ENCODE assay signal across 1 cellular context in genomic region chr20:47284373-47284772, GRCh38.
TF ChIP-seq lines count a peak whose summit lies in the region.

No MANE protein-coding gene starts in this region.

TF ChIP-seq in SK-N-SH, 30 proteins besides CTCF, POLR2A, EP300 and RAD21:
- no peak for TF ChIP-seq SMC3 (IDR thresholded peaks at IDR 0.05; ENCODE audit: low read depth, low read length)
- no peak for TF ChIP-seq ELF1 (IDR thresholded peaks at IDR 0.05)
- TF ChIP-seq JUND (IDR thresholded peaks at IDR 0.05), result no peak
- no peak for TF ChIP-seq PBX3 (IDR thresholded peaks at IDR 0.05)
- no peak for TF ChIP-seq MAX (IDR thresholded peaks at IDR 0.05; ENCODE audit: low read depth)
- no peak for TF ChIP-seq POLR2AphosphoS5 (IDR thresholded peaks at IDR 0.05; ENCODE audit: low read depth, low read length)
- no peak for TF ChIP-seq RCOR1 (IDR thresholded peaks at IDR 0.05; ENCODE audit: low read length)
- no peak for TF ChIP-seq USF2 (IDR thresholded peaks at IDR 0.05; ENCODE audit: borderline replicate concordance, low read depth, low read length)
- TF ChIP-seq RFX5 (IDR thresholded peaks at IDR 0.05; ENCODE audit: low read length), result no peak
- TF ChIP-seq FOSL2 (IDR thresholded peaks at IDR 0.05; ENCODE audit: borderline replicate concordance, low read depth), result no peak
- TF ChIP-seq EZH2phosphoT487 (IDR thresholded peaks at IDR 0.05; ENCODE audit: borderline replicate concordance, low read depth), result no peak
- no peak for TF ChIP-seq FOXM1 (IDR thresholded peaks at IDR 0.05; ENCODE audit: low read depth)
- TF ChIP-seq ZBTB33 (IDR thresholded peaks at IDR 0.05; ENCODE audit: borderline replicate concordance, low read depth), result no peak
- no peak for TF ChIP-seq TCF12 (IDR thresholded peaks at IDR 0.05)
- TF ChIP-seq NRF1 (IDR thresholded peaks at IDR 0.05; ENCODE audit: low read depth, low read length), result no peak
